Comparison of ENCODE assay signal across 39 cellular contexts in the genomic region with DNA sequence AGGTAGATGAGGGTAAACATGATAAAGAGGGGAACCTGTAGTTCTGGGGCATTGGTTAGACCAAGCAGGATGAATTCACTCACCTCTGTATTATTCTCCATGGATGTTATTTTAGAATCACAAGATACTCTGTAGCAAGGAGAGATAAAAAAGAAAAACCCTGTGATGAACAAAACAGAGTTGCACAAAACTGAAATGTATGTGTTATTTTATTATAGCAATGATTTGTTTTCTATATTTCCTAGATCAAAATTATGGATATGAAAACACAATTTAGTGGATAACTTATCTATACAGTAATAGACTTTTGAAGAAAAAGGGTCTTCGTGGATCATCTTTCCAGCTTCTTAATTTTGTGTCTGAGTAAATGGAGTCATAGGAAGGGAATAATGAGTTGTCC. TPM values are rescaled to one million over a fixed set of nuclear protein-coding genes. Genes with fewer than 3 reads are reported as not detected.
"Had no signal": no experiment of that assay in that cellular context is flagged by ENCODE, and none has a peak within 500 bp of the region (broad histone marks: within the 10 kb centered on the region; RNA-seq: fewer than 3 reads in every experiment).

Gene OR5B17, minus strand, starts transcription at position 101 of the 400 bp plus-strand sequence. Its CDS starts 0 bp downstream, at position 101.

- H3K4me3 ChIP-seq: MG63 had no signal

- H3K9me3 ChIP-seq: MG63 had no signal

- H3K4me2 ChIP-seq: KMS-11 had no signal

- H3K36me3 ChIP-seq: MG63 had no signal

- H3K27ac ChIP-seq: KMS-11 had no signal

- DNase-seq: Karpas-422, Kasumi-1, MG63, MM.1S, MV-4-11, NCI-H1048, NCI-H1092, NCI-H1092 treated with DMSO at 0.1 percent for 48 hours, NCI-H1105, NCI-H1105 treated with DMSO at 0.1 percent for 48 hours, NCI-H1417, NCI-H1417 treated with DMSO at 0.1 percent for 48 hours, NCI-H1436, NCI-H1436 treated with DMSO at 0.1 percent for 48 hours, NCI-H146, NCI-H1694, NCI-H1694 treated with DMSO at 0.1 percent for 48 hours, NCI-H187, NCI-H187 treated with DMSO at 0.1 percent for 48 hours, NCI-H1930, NCI-H2029, NCI-H2029 treated with DMSO at 0.1 percent for 48 hours, NCI-H2081, NCI-H2081 treated with DMSO at 0.1 percent for 48 hours, NCI-H2107, NCI-H2171, NCI-H2171 treated with DMSO at 0.1 percent for 48 hours, NCI-H2227 treated with DMSO at 0.1 percent for 48 hours, NCI-H226, NCI-H345, NCI-H446, NCI-H446 treated with DMSO at 0.1 percent for 48 hours, NCI-H510A, NCI-H510A treated with DMSO at 0.1 percent for 48 hours had no signal

- H3K27me3 ChIP-seq: MG63 had no signal

RNA-seq across cellular contexts. Expression of gene OR5B17, which starts in this region (rescaled TPM):
- total RNA-seq: LHCN-M2, M059J, MCF 10A, NCI-H460 had no signal
